Comparison of ENCODE assay signal across 33 cellular contexts in genomic region chr19:14731200-14731599, GRCh38. TPM values are rescaled to one million over a fixed set of nuclear protein-coding genes. Genes with fewer than 3 reads are reported as not detected.
DNase-seq lines count a peak whose midpoint lies in the region; ATAC-seq, FAIRE-seq and TF ChIP-seq lines count a peak whose summit lies in the region.
"Had no signal": no experiment of that assay in that cellular context is flagged by ENCODE, and none has a peak within 500 bp of the region (broad histone marks: within the 10 kb centered on the region; RNA-seq: fewer than 3 reads in every experiment).

No MANE protein-coding gene starts in this region.

- no peak for TF ChIP-seq RAD21 in SK-N-SH (IDR thresholded peaks at IDR 0.05; ENCODE audit: low read length)

- H3K9me3 ChIP-seq in SK-N-SH (0 out of 2 replicates have a peak, but pooled peaks cover 5% of the 10 kb centered on the region), HEK293 (ENCODE audit: control insufficient read depth, insufficient read depth, low read depth, low read length) (no peaks in the 10 kb centered on the region)

- peaks cover 19% of the 10 kb centered on the region for H3K9me3 Mint-ChIP-seq in osteocyte (ENCODE audit: unreplicated experiment)

- H3K27ac ChIP-seq in SK-N-SH (ENCODE audit: low read depth in 2 of 2, low read length in 1 of 2) (no peak overlapping the region), HEK293 (ENCODE audit: extremely low read depth, low read depth, low read length) (no peak overlapping the region)
- H3K27ac ChIP-seq: coronary artery, esophagus muscularis mucosa had no signal

- H3K9ac ChIP-seq in SK-N-SH, result no peak overlapping the region

- 0 out of 2 replicates have a peak, but pooled peaks cover 13% of the 10 kb centered on the region for H3K27me3 ChIP-seq in SK-N-SH (ENCODE audit: insufficient read depth)
- H3K27me3 ChIP-seq: esophagus muscularis mucosa had no signal

- H3K4me3 Mint-ChIP-seq in osteocyte (ENCODE audit: unreplicated experiment), result no peak overlapping the region
- H3K4me3 Mint-ChIP-seq: activated CD8-positive, alpha-beta T cell treated with anti-CD3 and anti-CD28 coated beads, Interleukin-2, amount 10 ng/mL, durations not matched to agents 7 days and 5 days; stimulated activated effector memory CD8-positive, alpha-beta T cell treated with anti-CD3 and anti-CD28 coated beads, Interleukin-12 subunit alpha, Interleukin-12 subunit beta, amount 100 ng/mL, for 72 hours had no signal

- TF ChIP-seq CTCF in SK-N-SH (IDR thresholded peaks at IDR 0.05) (no peak), HEK293 (tag by site-specific recombination; IDR thresholded peaks at IDR 0.05) (no peak), osteocyte (IDR thresholded peaks at IDR 0.05) (no peak)

- H3K4me3 ChIP-seq in SK-N-SH (ENCODE audit: low read depth in 2 of 2, low read length in 1 of 2) (no peak overlapping the region), HEK293 (ENCODE audit: low read depth, low read length) (no peak overlapping the region)
- H3K4me3 ChIP-seq: coronary artery, esophagus muscularis mucosa had no signal

- H3K36me3 ChIP-seq in SK-N-SH (replicated peaks in 1 of 2; ENCODE audit: control insufficient read depth in 1 of 2, insufficient read depth in 2 of 2, low read length in 1 of 2) (no peaks in the 10 kb centered on the region), HEK293 (ENCODE audit: control insufficient read depth in 2 of 2, insufficient read depth in 1 of 2, low read length in 2 of 2) (no peaks in the 10 kb centered on the region)

- DNase-seq in SK-N-SH (no peak), RKO (ENCODE audit: low spot score) (peak; percentile 41), osteocyte (ENCODE audit: extremely low spot score, unreplicated experiment) (peak; percentile 34), RPMI8226 (no peak), HTR-8/SVneo (ENCODE audit: insufficient read length, low spot score) (no peak)
- DNase-seq: ACHN; activated CD4-positive, CD25-positive, alpha-beta regulatory T cell treated with anti-CD3 and anti-CD28 coated beads, Interleukin-2, amount 50 U/mL, for 72 hours; activated CD8-positive, alpha-beta T cell treated with anti-CD3 and anti-CD28 coated beads, Interleukin-2, amount 10 ng/mL, durations not matched to agents 7 days and 5 days; activated T-cell treated with anti-CD3 and anti-CD28 coated beads, Interleukin-2, amount 50 U/mL, for 1 hour; amniotic stem cell; Calu3; EL; foreskin melanocyte; left colon; mesenchymal stem cell; NCI-H1105 treated with DMSO at 0.1 percent for 48 hours; NCI-H2029 treated with DMSO at 0.1 percent for 48 hours; NCI-H345; NCI-H774; small intestine; T-helper 1 cell had no signal

- H3K27me3 Mint-ChIP-seq in osteocyte (ENCODE audit: unreplicated experiment), result peaks cover 5% of the 10 kb centered on the region

- H3K4me1 Mint-ChIP-seq in osteocyte (ENCODE audit: unreplicated experiment), result no peaks in the 10 kb centered on the region
- H3K4me1 Mint-ChIP-seq: stimulated activated effector memory CD8-positive, alpha-beta T cell treated with anti-CD3 and anti-CD28 coated beads, Interleukin-12 subunit alpha, Interleukin-12 subunit beta, amount 100 ng/mL, for 72 hours had no signal

- no peak for TF ChIP-seq EP300 in SK-N-SH (IDR thresholded peaks at IDR 0.05; ENCODE audit: borderline replicate concordance in 1 of 2, low read depth in 1 of 2, low read length in 1 of 2)

- H3K4me2 ChIP-seq in SK-N-SH, result no peak overlapping the region

- H3K4me1 ChIP-seq in SK-N-SH (ENCODE audit: control insufficient read depth in 1 of 2, insufficient read depth in 2 of 2, low read depth in 1 of 2, low read length in 1 of 2), result no peaks in the 10 kb centered on the region
- H3K4me1 ChIP-seq in HEK293 (ENCODE audit: control insufficient read depth, insufficient read depth, low read length), result no peaks in the 10 kb centered on the region
- H3K4me1 ChIP-seq: esophagus muscularis mucosa had no signal

- 17% methylated on average over 10 of the region's 10 CpGs for WGBS in SK-N-SH (ENCODE audit: low lambda C conversion rate)

- no peaks in the 10 kb centered on the region for H3K79me2 ChIP-seq in SK-N-SH (ENCODE audit: insufficient read depth)

- no peak for FAIRE-seq in HTR-8/SVneo (lab: Jason Lieb, UNC)
- FAIRE-seq: bronchial epithelial cell, GM19239, small intestine had no signal

- no peak overlapping the region for H3K27ac Mint-ChIP-seq in osteocyte (ENCODE audit: unreplicated experiment)
- H3K27ac Mint-ChIP-seq: activated CD8-positive, alpha-beta T cell treated with anti-CD3 and anti-CD28 coated beads, Interleukin-2, amount 10 ng/mL, durations not matched to agents 7 days and 5 days; stimulated activated effector memory CD8-positive, alpha-beta T cell treated with anti-CD3 and anti-CD28 coated beads, Interleukin-12 subunit alpha, Interleukin-12 subunit beta, amount 100 ng/mL, for 72 hours had no signal

- POLR2A ChIA-PET in SK-N-SH (lab: Yijun Ruan, JAX), result no interaction called here
- POLR2A ChIA-PET in HEK293 (lab: Yijun Ruan, JAX), result no interaction called here

- CTCF ChIA-PET in SK-N-SH (lab: Yijun Ruan, JAX) (no interaction called here), HEK293 (lab: Yijun Ruan, JAX) (interaction anchor here (0.6 kb wide), 1 partner anchor 141 kb away, joined by 5 read pairs; no protein-coding TSS in a partner anchor)

- no peaks in the 10 kb centered on the region for H3K36me3 Mint-ChIP-seq in osteocyte (ENCODE audit: unreplicated experiment)
- H3K36me3 Mint-ChIP-seq: stimulated activated effector memory CD8-positive, alpha-beta T cell treated with anti-CD3 and anti-CD28 coated beads, Interleukin-12 subunit alpha, Interleukin-12 subunit beta, amount 100 ng/mL, for 72 hours had no signal

- no peaks in the 10 kb centered on the region for H4K20me1 ChIP-seq in SK-N-SH (ENCODE audit: insufficient read depth)

- no peaks in the 10 kb centered on the region for H3K9me2 ChIP-seq in SK-N-SH

- H2AFZ ChIP-seq in SK-N-SH (ENCODE audit: low read depth), result peak overlapping the region; percentile 32

- ATAC-seq in SK-N-SH treated with all-trans-retinoic acid at 6 μM for 48 hours (no peak), HG03139 (IDR thresholded peaks at IDR 0.05; ENCODE audit: unreplicated experiment) (no peak)
- ATAC-seq: activated CD8-positive, alpha-beta T cell treated with anti-CD3 and anti-CD28 coated beads, Interleukin-2, amount 10 ng/mL, durations not matched to agents 7 days and 5 days; left colon; stimulated activated effector memory CD8-positive, alpha-beta T cell treated with anti-CD3 and anti-CD28 coated beads, Interleukin-12 subunit alpha, Interleukin-12 subunit beta, amount 100 ng/mL, for 72 hours had no signal

- H3F3A ChIP-seq in SK-N-SH (replicated peaks; ENCODE audit: insufficient read depth), result no peaks in the 10 kb centered on the region

TF ChIP-seq in SK-N-SH, 30 proteins besides CTCF, POLR2A, EP300 and RAD21:
- TF ChIP-seq ELF1 (IDR thresholded peaks at IDR 0.05), result peak; percentile 36; the same call in 1 of the 2 replicates
- TF ChIP-seq GABPA (IDR thresholded peaks at IDR 0.05; ENCODE audit: low read depth), result peak; percentile 52; the same call in 1 of the 2 replicates
- TF ChIP-seq, protein P1, sequence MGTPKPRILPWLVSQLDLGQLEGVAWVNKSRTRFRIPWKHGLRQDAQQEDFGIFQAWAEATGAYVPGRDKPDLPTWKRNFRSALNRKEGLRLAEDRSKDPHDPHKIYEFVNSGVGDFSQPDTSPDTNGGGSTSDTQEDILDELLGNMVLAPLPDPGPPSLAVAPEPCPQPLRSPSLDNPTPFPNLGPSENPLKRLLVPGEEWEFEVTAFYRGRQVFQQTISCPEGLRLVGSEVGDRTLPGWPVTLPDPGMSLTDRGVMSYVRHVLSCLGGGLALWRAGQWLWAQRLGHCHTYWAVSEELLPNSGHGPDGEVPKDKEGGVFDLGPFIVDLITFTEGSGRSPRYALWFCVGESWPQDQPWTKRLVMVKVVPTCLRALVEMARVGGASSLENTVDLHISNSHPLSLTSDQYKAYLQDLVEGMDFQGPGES (IDR thresholded peaks at IDR 0.05; ENCODE audit: low read depth, low read length), result no peak

TF ChIP-seq in SK-N-SH treated with all-trans-retinoic acid at 6 μM for 48 hours, 23 proteins besides CTCF, POLR2A, EP300 and RAD21 (continues in another document):
- TF ChIP-seq ISL1 (CRISPR knock-in tag; IDR thresholded peaks at IDR 0.05) (no peak), PPARA (CRISPR knock-in tag; IDR thresholded peaks at IDR 0.05; ENCODE audit: borderline replicate concordance) (no peak), ZNF70 (CRISPR knock-in tag; IDR thresholded peaks at IDR 0.05) (no peak), TCF4 (CRISPR knock-in tag; IDR thresholded peaks at IDR 0.05; ENCODE audit: borderline replicate concordance) (no peak), ZFP3 (CRISPR knock-in tag; IDR thresholded peaks at IDR 0.05) (no peak)

TF ChIP-seq in HEK293, 187 proteins besides CTCF, POLR2A, EP300 and RAD21 (continues in another document):
- TF ChIP-seq ZNF664 (tag by site-specific recombination; IDR thresholded peaks at IDR 0.05) (no peak), ZBTB49 (tag by site-specific recombination; IDR thresholded peaks at IDR 0.05; ENCODE audit: low read depth) (no peak), SETDB1 (IDR thresholded peaks at IDR 0.05; ENCODE audit: insufficient read length, low read length) (peak; percentile 38)

RNA-seq across cellular contexts. Expression of gene ZNF333, which starts 41.4 kb away (rescaled TPM):
- 15.2 and 19.6 TPM in 2 replicates for polyA plus RNA-seq in SK-N-SH (2012; rRNA removed)
- polyA plus RNA-seq in SK-N-SH (2012; cell fraction: cytosol; rRNA removed), result 5.8 and 8.0 TPM in 2 replicates
- 52.0 and 74.5 TPM in 2 replicates for polyA plus RNA-seq in SK-N-SH (2012; cell fraction: nucleus; rRNA removed)
- total RNA-seq in osteocyte, result 23.0 and 26.2 TPM in 2 replicates

RNA-seq across cellular contexts. Expression of gene ADGRE2, which starts 47.2 kb away (rescaled TPM):
- polyA plus RNA-seq in SK-N-SH (2012; rRNA removed), result 0.02 TPM in 1 of 2 replicates, not detected in the other
- polyA plus RNA-seq in SK-N-SH (2012; cell fraction: cytosol; rRNA removed), result 0.03 TPM in 1 of 2 replicates, not detected in the other
- 0.02 TPM in 1 of 2 replicates, not detected in the other for polyA plus RNA-seq in SK-N-SH (2012; cell fraction: nucleus; rRNA removed)
- total RNA-seq in osteocyte, result not detected in 2 replicates
- total RNA-seq: Calu3 had no signal

RNA-seq across cellular contexts. Expression of gene ADGRE3, which starts 56.6 kb away (rescaled TPM):
- not detected in 2 replicates for polyA plus RNA-seq in SK-N-SH (2012; rRNA removed)
- not detected in 2 replicates for polyA plus RNA-seq in SK-N-SH (2012; cell fraction: cytosol; rRNA removed)
- polyA plus RNA-seq in SK-N-SH (2012; cell fraction: nucleus; rRNA removed), result not detected in 2 replicates
- total RNA-seq in osteocyte, result not detected in 2 replicates
- total RNA-seq: activated CD8-positive, alpha-beta T cell treated with anti-CD3 and anti-CD28 coated beads, Interleukin-2, amount 10 ng/mL, durations not matched to agents 7 days and 5 days; bronchial epithelial cell; Calu3; left colon; myocyte; renal cortical epithelial cell had no signal
- polyA plus RNA-seq: BJ, urinary bladder had no signal

Comparison
In these comparisons a context has a peak if more than half of its experiments do, and no peak if none do; other contexts are left out.
1. DNase-seq: peak in RKO (single experiment) and osteocyte (single experiment); none in SK-N-SH (single experiment), RPMI8226 (single experiment) and HTR-8/SVneo (single experiment).